ENCODE assay signal across 8 cellular contexts in the genomic region with DNA sequence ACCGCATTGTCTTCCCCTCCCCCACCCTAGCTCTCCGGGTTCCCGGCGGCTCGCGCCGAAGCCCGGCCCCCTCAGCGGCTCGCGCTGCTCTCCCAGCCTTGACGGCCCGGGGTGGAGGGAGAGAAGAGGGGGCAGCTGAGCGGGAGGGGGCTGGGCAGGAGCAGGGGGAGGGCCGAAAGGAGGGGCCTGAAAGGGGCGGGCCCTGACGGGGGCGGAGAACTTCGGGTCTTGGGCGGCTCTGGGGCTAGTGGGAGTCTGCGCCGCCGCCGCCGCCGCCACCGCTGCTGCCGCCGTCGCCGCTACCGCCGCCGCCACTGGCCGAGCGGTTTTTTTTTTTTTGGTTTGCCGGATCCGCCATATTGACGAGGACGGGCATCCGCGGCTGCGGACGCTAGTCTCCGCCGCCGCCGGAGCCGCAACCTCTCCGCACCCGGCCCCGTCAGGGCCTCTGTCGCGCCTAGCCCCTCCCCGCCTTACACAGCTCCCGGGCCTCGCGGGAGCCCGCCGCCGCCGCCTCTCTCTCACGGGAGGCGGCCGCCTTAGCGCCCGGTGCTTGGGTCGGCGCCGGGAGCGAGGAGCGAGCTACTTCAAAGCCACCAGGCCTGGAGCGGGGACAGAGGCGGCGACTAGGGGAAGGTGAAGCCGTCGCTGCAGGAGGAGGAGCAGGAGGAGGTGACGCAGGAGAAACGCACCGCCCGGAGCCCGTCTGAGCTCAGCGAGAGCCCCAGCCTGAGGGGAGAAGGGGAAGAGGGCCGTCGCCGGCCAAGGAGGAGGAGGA.
A peak's percentile ranks its signal among the peaks of the same experiment; 100 is the strongest.
DNase-seq lines count a peak whose midpoint lies in the region; ATAC-seq and TF ChIP-seq lines count a peak whose summit lies in the region.

A gene with protein sequence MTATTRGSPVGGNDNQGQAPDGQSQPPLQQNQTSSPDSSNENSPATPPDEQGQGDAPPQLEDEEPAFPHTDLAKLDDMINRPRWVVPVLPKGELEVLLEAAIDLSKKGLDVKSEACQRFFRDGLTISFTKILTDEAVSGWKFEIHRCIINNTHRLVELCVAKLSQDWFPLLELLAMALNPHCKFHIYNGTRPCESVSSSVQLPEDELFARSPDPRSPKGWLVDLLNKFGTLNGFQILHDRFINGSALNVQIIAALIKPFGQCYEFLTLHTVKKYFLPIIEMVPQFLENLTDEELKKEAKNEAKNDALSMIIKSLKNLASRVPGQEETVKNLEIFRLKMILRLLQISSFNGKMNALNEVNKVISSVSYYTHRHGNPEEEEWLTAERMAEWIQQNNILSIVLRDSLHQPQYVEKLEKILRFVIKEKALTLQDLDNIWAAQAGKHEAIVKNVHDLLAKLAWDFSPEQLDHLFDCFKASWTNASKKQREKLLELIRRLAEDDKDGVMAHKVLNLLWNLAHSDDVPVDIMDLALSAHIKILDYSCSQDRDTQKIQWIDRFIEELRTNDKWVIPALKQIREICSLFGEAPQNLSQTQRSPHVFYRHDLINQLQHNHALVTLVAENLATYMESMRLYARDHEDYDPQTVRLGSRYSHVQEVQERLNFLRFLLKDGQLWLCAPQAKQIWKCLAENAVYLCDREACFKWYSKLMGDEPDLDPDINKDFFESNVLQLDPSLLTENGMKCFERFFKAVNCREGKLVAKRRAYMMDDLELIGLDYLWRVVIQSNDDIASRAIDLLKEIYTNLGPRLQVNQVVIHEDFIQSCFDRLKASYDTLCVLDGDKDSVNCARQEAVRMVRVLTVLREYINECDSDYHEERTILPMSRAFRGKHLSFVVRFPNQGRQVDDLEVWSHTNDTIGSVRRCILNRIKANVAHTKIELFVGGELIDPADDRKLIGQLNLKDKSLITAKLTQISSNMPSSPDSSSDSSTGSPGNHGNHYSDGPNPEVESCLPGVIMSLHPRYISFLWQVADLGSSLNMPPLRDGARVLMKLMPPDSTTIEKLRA (N-terminal part only) (plus strand): TSS at position 341 of the 778 bp plus-strand sequence. CDS start 38,184 bp downstream, outside the sequence.

- peaks cover 50% of the 10 kb centered on the region for H3K79me2 ChIP-seq in DND-41 (ENCODE audit: insufficient read depth, low read length)
- peaks cover 42% of the 10 kb centered on the region for H3K79me2 ChIP-seq in KMS-11 (ENCODE audit: insufficient read depth, low read depth)

- H3K27me3 ChIP-seq in DND-41 (ENCODE audit: insufficient read depth, low read length, poor library complexity): no peaks in the 10 kb centered on the region
- no peaks in the 10 kb centered on the region for H3K27me3 ChIP-seq in KMS-11 (ENCODE audit: insufficient read depth, low read depth)

- H3K4me1 ChIP-seq in DND-41 (ENCODE audit: insufficient read depth, low read length) (peaks cover 34% of the 10 kb centered on the region), KMS-11 (ENCODE audit: low read depth, poor library complexity, severe bottlenecking) (peaks cover 29% of the 10 kb centered on the region)

- H4K20me1 ChIP-seq in DND-41 (ENCODE audit: insufficient read depth, low read length): peaks cover 11% of the 10 kb centered on the region
- H4K20me1 ChIP-seq in KMS-11 (ENCODE audit: insufficient read depth): no peaks in the 10 kb centered on the region

- H3K27ac Mint-ChIP-seq in nephron progenitor cell: peak within 1 kb of the TSS; percentile 100
- peak within 1 kb of the TSS; percentile 98 for H3K27ac Mint-ChIP-seq in stimulated activated naive CD8-positive, alpha-beta T cell treated with anti-CD3 and anti-CD28 coated beads, Interleukin-15, Interleukin-2, amounts not matched to agents 100 ng/mL and 50 ng/mL, for 24 hours

- TF ChIP-seq CTCF in DND-41 (IDR thresholded peaks at IDR 0.05; ENCODE audit: borderline replicate concordance, extremely low read depth, low read length, poor library complexity, severe bottlenecking): no peak
- no peak for TF ChIP-seq CTCF in KMS-11 (conservative IDR thresholded peaks at IDR 0.05; ENCODE audit: low read depth, low read length)
- no peak for TF ChIP-seq CTCF in fibroblast of pulmonary artery (IDR thresholded peaks at IDR 0.05; ENCODE audit: low read length, missing control alignments)
- TF ChIP-seq CTCF in nephron progenitor cell (IDR thresholded peaks at IDR 0.05): no peak

- H3K4me2 ChIP-seq in DND-41 (ENCODE audit: insufficient read depth, low read length) (peak within 1 kb of the TSS; percentile 75), KMS-11 (peak within 1 kb of the TSS; percentile 67)

- no peaks in the 10 kb centered on the region for H3K27me3 Mint-ChIP-seq in nephron progenitor cell (ENCODE audit: low read depth, poor library complexity)
- H3K27me3 Mint-ChIP-seq in stimulated activated naive CD8-positive, alpha-beta T cell treated with anti-CD3 and anti-CD28 coated beads, Interleukin-15, Interleukin-2, amounts not matched to agents 100 ng/mL and 50 ng/mL, for 24 hours: no peaks in the 10 kb centered on the region

- peaks cover 19% of the 10 kb centered on the region for H3K9me3 Mint-ChIP-seq in nephron progenitor cell
- no peaks in the 10 kb centered on the region for H3K9me3 Mint-ChIP-seq in stimulated activated naive CD8-positive, alpha-beta T cell treated with anti-CD3 and anti-CD28 coated beads, Interleukin-15, Interleukin-2, amounts not matched to agents 100 ng/mL and 50 ng/mL, for 24 hours

- ATAC-seq in DND-41 (ENCODE audit: insufficient read depth, low read depth): peak; percentile 74
- peak; percentile 55 for ATAC-seq in GM21737 (IDR thresholded peaks at IDR 0.05; ENCODE audit: unreplicated experiment)

- H3K9ac ChIP-seq in DND-41 (ENCODE audit: low read depth, low read length) (peak within 1 kb of the TSS; percentile 98), KMS-11 (peak within 1 kb of the TSS; percentile 99)

- H3K4me3 Mint-ChIP-seq in nephron progenitor cell: peak within 1 kb of the TSS; percentile 91
- H3K4me3 Mint-ChIP-seq in stimulated activated naive CD8-positive, alpha-beta T cell treated with anti-CD3 and anti-CD28 coated beads, Interleukin-15, Interleukin-2, amounts not matched to agents 100 ng/mL and 50 ng/mL, for 24 hours: peak within 1 kb of the TSS; percentile 94

- H3K36me3 Mint-ChIP-seq in nephron progenitor cell (ENCODE audit: low read depth): peaks cover 5% of the 10 kb centered on the region
- peaks cover 9% of the 10 kb centered on the region for H3K36me3 Mint-ChIP-seq in stimulated activated naive CD8-positive, alpha-beta T cell treated with anti-CD3 and anti-CD28 coated beads, Interleukin-15, Interleukin-2, amounts not matched to agents 100 ng/mL and 50 ng/mL, for 24 hours (ENCODE audit: low read depth)

- H3K27ac ChIP-seq in DND-41 (ENCODE audit: low read length) (peak within 1 kb of the TSS; percentile 100), KMS-11 (peak within 1 kb of the TSS; percentile 100)

- H3K4me1 Mint-ChIP-seq in nephron progenitor cell: peaks cover 39% of the 10 kb centered on the region
- peaks cover 42% of the 10 kb centered on the region for H3K4me1 Mint-ChIP-seq in stimulated activated naive CD8-positive, alpha-beta T cell treated with anti-CD3 and anti-CD28 coated beads, Interleukin-15, Interleukin-2, amounts not matched to agents 100 ng/mL and 50 ng/mL, for 24 hours (ENCODE audit: low read depth)

- peak; percentile 33; the same call in 1 of the 2 replicates for TF ChIP-seq POLR2A in Raji (IDR thresholded peaks at IDR 0.05; ENCODE audit: insufficient read depth, low read depth, low read length)

- peak; percentile 88 for DNase-seq in DND-41
- DNase-seq in activated T-helper 9 cell treated with anti-CD3 and anti-CD28 coated beads, Interleukin-2, amount 50 U/mL, for 16 hours (ENCODE audit: low read depth): peak; percentile 85
- peak; percentile 90 for DNase-seq in fibroblast of pulmonary artery (ENCODE audit: low read depth)
- peak; percentile 83 for DNase-seq in nephron progenitor cell

- H3K4me3 ChIP-seq in DND-41 (ENCODE audit: low read depth in 1 of 2, low read length in 2 of 2) (peak within 1 kb of the TSS; percentile 66 to 84; a peak in 3 of 4 replicates), KMS-11 (IDR thresholded peaks at IDR 0.05; ENCODE audit: insufficient read depth, low read depth, low read length) (no peak within 1 kb of the TSS), fibroblast of pulmonary artery (replicated peaks; ENCODE audit: low read depth, low read length) (peak within 1 kb of the TSS; percentile 79)

- no peaks in the 10 kb centered on the region for H3K9me3 ChIP-seq in DND-41 (ENCODE audit: insufficient read depth, low read length, severe bottlenecking)

- H2AFZ ChIP-seq in DND-41 (ENCODE audit: low read depth, low read length) (peak within 1 kb of the TSS; percentile 93), KMS-11 (ENCODE audit: low read depth) (peak within 1 kb of the TSS; percentile 80)

- H3K36me3 ChIP-seq in DND-41 (ENCODE audit: insufficient read depth, low read length) (no peaks in the 10 kb centered on the region; the same call in 1 of the 2 replicates), KMS-11 (ENCODE audit: insufficient read depth) (no peaks in the 10 kb centered on the region)
